20 cellular contexts compared by ENCODE assay signal in the genomic region with DNA sequence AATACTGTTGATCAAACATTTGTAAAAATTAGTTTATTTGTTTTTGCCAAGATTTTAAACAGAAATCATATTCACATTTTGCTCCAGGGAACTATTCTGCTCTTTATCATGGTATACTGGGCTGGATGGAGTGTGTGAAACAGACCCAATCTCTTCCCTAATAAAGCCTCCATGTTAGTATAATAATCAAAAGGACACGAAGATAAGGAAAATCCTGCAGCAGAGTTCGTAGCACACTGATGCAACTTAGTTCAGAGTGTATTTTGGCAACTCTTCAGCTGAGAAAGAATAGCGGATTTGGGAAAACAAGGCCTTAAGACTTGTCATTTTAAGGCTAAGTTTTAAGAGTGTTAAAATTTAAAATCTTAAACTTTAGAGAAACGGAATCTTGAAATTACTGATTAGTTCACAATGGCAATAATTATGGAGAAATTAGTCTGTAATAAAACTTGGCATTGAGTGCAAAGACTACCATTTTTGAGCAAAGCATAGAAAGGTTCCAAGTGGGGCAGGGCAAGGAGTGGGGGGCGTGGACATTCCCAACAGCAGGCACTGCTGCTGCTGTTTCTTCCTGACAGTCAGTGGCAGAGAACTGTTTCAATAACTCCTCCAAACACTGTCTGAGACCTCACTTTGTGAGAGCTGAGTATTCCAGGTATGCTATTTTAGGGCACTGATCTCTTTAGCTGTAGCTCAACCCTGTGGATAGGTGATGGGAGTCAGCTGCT.
"Had no signal": no experiment of that assay in that cellular context is flagged by ENCODE, and none has a peak within 500 bp of the region (broad histone marks: within the 10 kb centered on the region; RNA-seq: fewer than 3 reads in every experiment).

No MANE protein-coding gene starts in this region.

- H3K27ac ChIP-seq: HL-60, SJSA1, SK-N-MC had no signal

- DNase-seq: Karpas-422, KG1, MG63, NCI-H1092, NCI-H1417 treated with DMSO at 0.1 percent for 48 hours, NCI-H187, NCI-H2029, NCI-H2081 treated with DMSO at 0.1 percent for 48 hours, NCI-H2171, NCI-H226, NCI-H446, NCI-H510A, NCI-H524 treated with DMSO at 0.1 percent for 48 hours, NCI-H774, Right ventricle myocardium superior, RPMI8226, SIG-M5 had no signal

- H3K27me3 ChIP-seq: MG63, SJSA1 had no signal

- H3K36me3 ChIP-seq: MG63, SJSA1 had no signal

- H3K9me3 ChIP-seq: MG63, SJSA1 had no signal

- H3K4me1 ChIP-seq: SJSA1 had no signal

- H3K4me3 ChIP-seq: MG63, SJSA1, SK-N-MC had no signal
